ENCODE assay signal across 11 cellular contexts in the genomic region with DNA sequence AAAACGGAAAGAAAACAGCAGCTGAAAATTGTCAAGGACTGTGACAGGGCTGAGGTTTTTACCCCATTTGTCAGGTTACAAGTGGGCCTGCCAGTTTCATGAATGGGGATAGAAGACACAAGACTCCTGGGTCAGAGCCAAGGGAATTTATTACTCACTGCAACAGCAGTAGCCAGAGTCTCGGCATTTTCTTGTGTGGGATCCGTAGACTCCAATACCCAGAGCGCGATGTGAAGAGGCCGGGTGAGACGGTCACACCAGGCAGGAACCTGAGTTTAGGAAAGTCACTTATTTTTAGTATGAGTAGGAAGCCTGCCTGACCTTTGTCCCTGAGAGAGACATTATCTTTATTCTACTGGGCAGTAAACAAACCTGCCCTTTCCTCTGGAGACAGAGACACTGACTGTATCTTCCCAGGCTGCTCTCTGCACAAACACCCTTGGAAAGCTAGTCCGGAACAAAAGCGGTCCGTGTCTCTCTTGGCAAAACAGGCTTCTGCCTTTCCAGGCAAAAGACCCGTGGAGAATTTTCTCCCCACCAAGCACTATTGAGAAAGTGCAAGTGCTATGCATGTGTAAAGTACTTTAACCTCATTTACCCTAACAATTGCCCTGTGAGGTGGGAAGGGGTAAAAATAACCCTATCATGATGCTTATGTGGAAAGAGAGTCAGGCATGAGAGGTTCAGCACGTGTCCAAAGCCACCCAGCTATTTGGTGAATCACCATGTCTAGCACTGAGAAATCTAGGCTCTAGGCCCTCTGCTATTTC. TPM values are rescaled to one million over a fixed set of nuclear protein-coding genes. Genes with fewer than 3 reads are reported as not detected.
DNase-seq lines count a peak whose midpoint lies in the region; ATAC-seq and TF ChIP-seq lines count a peak whose summit lies in the region.
"Had no signal": no experiment of that assay in that cellular context is flagged by ENCODE, and none has a peak within 500 bp of the region (broad histone marks: within the 10 kb centered on the region; RNA-seq: fewer than 3 reads in every experiment).

No MANE protein-coding gene starts in this region.

- H3K9me3 ChIP-seq in Caco-2: no peaks in the 10 kb centered on the region
- peaks cover 4% of the 10 kb centered on the region for H3K9me3 ChIP-seq in left ventricle myocardium inferior (replicated peaks)

- CTCF ChIA-PET in Caco-2 (lab: Charles Lee): interaction anchor here (0.5 to 2.2 kb wide), 10 partner anchors 20 to 359 kb away, joined by 3 to 10 read pairs (median 4); a partner anchor contains a TSS

- ATAC-seq in GM18867 (IDR thresholded peaks at IDR 0.05; ENCODE audit: unreplicated experiment) (no peak), GM19023 (IDR thresholded peaks at IDR 0.05; ENCODE audit: unreplicated experiment) (no peak)
- ATAC-seq: natural killer cell treated with Interleukin-12 subunit alpha and Interleukin-12 subunit beta and Interleukin-15 and Interleukin-18, amount 100 ng/mL, for 72 hours had no signal

- no peak overlapping the region for H3K4me3 ChIP-seq in Caco-2 (ENCODE audit: low read depth, low read length)
- no peak overlapping the region for H3K4me3 ChIP-seq in left ventricle myocardium inferior
- H3K4me3 ChIP-seq in rectal smooth muscle tissue (ENCODE audit: low read length): no peak overlapping the region

- no peak for TF ChIP-seq CTCF in Caco-2 (IDR thresholded peaks at IDR 0.05; ENCODE audit: insufficient read depth in 1 of 2, low read depth in 1 of 2, low read length in 1 of 2, severe bottlenecking in 1 of 2, unreplicated experiment in 1 of 2)
- no peak for TF ChIP-seq CTCF in left ventricle myocardium inferior (IDR thresholded peaks at IDR 0.05; ENCODE audit: borderline replicate concordance)

- H3K4me1 ChIP-seq in Caco-2 (peaks cover 37% of the 10 kb centered on the region), left ventricle myocardium inferior (peaks cover 36% of the 10 kb centered on the region), rectal smooth muscle tissue (ENCODE audit: control insufficient read depth, insufficient read depth, low read length) (peaks cover 29% of the 10 kb centered on the region)

- POLR2A ChIA-PET in Caco-2 (lab: Charles Lee): no interaction called here

- H3K36me3 Mint-ChIP-seq in Caco-2 (ENCODE audit: insufficient read depth, unreplicated experiment): no peaks in the 10 kb centered on the region
- H3K36me3 Mint-ChIP-seq: natural killer cell treated with Interleukin-12 subunit alpha and Interleukin-12 subunit beta and Interleukin-15 and Interleukin-18, amount 100 ng/mL, for 72 hours had no signal

- peak; percentile 54 to 63 for DNase-seq in Caco-2
- DNase-seq in amniotic epithelial cell (ENCODE audit: low read depth): peak; percentile 91
- DNase-seq in left ventricle myocardium inferior: no peak
- DNase-seq in activated CD4-positive, alpha-beta T cell treated with anti-CD3 and anti-CD28 coated beads for 4 hours: no peak
- DNase-seq in SHP77 (lab: John Stamatoyannopoulos, UW): no peak
- DNase-seq: NCI-H226; stimulated activated naive CD4-positive, alpha-beta T cell had no signal

- H3K9me3 Mint-ChIP-seq in Caco-2 (ENCODE audit: unreplicated experiment): no peaks in the 10 kb centered on the region
- H3K9me3 Mint-ChIP-seq: natural killer cell treated with Interleukin-12 subunit alpha and Interleukin-12 subunit beta and Interleukin-15 and Interleukin-18, amount 100 ng/mL, for 72 hours had no signal

- no peaks in the 10 kb centered on the region for H3K27me3 Mint-ChIP-seq in Caco-2 (ENCODE audit: insufficient read depth, unreplicated experiment)

- H3K36me3 ChIP-seq in Caco-2 (ENCODE audit: control insufficient read depth, insufficient read depth, low read length) (no peaks in the 10 kb centered on the region), left ventricle myocardium inferior (no peaks in the 10 kb centered on the region), rectal smooth muscle tissue (ENCODE audit: control insufficient read depth, insufficient read depth, low read length) (no peaks in the 10 kb centered on the region)

- peak overlapping the region; percentile 69 for H3K27ac Mint-ChIP-seq in Caco-2 (ENCODE audit: unreplicated experiment)
- H3K27ac Mint-ChIP-seq: natural killer cell treated with Interleukin-12 subunit alpha and Interleukin-12 subunit beta and Interleukin-15 and Interleukin-18, amount 100 ng/mL, for 72 hours had no signal

- intact Hi-C loops in Caco-2 (cut with micrococcal nuclease; ENCODE audit: unreplicated experiment): loop anchor here (2.0 to 5.0 kb wide), 3 partner anchors 56 to 264 kb away; no protein-coding TSS in a partner anchor
- intact Hi-C loops in left ventricle myocardium inferior (cut with micrococcal nuclease): no loop called here

- H3K4me1 Mint-ChIP-seq in Caco-2 (ENCODE audit: low read depth, unreplicated experiment): peaks cover 48% of the 10 kb centered on the region

- BruUV-seq in Caco-2 (replicated peaks; lab: Mats Ljungman, UMichigan): no TSS peak

- H3K4me3 Mint-ChIP-seq in Caco-2 (ENCODE audit: unreplicated experiment): peak overlapping the region; percentile 67
- H3K4me3 Mint-ChIP-seq: natural killer cell treated with Interleukin-12 subunit alpha and Interleukin-12 subunit beta and Interleukin-15 and Interleukin-18, amount 100 ng/mL, for 72 hours had no signal

- H3K27ac ChIP-seq in left ventricle myocardium inferior (replicated peaks) (peak overlapping the region; percentile 76), rectal smooth muscle tissue (ENCODE audit: low read depth, low read length) (peak overlapping the region; percentile 75)

- no peak overlapping the region for H3K9ac ChIP-seq in rectal smooth muscle tissue (ENCODE audit: low read length)

- H3K27me3 ChIP-seq in Caco-2 (replicated peaks; ENCODE audit: control insufficient read depth, insufficient read depth, low read length): no peaks in the 10 kb centered on the region
- no peaks in the 10 kb centered on the region for H3K27me3 ChIP-seq in left ventricle myocardium inferior (ENCODE audit: low read depth)
- no peaks in the 10 kb centered on the region for H3K27me3 ChIP-seq in rectal smooth muscle tissue (ENCODE audit: control insufficient read depth, insufficient read depth, low read length)

RNA-seq across cellular contexts. Expression of a gene that starts 58.4 kb away (rescaled TPM):
- 10.0 and 13.0 TPM in 2 replicates for total RNA-seq in Caco-2 (2022)
- total RNA-seq in left ventricle myocardium inferior: 23.5 TPM

Comparison
In these comparisons a context has a peak if more than half of its experiments do, and no peak if none do; other contexts are left out.
1. DNase-seq: peak in Caco-2 (2 of 2) and amniotic epithelial cell (single experiment); none in left ventricle myocardium inferior (single experiment), activated CD4-positive, alpha-beta T cell treated with anti-CD3 and anti-CD28 coated beads for 4 hours (0 of 2) and SHP77 (0 of 2).